In the genomic region with DNA sequence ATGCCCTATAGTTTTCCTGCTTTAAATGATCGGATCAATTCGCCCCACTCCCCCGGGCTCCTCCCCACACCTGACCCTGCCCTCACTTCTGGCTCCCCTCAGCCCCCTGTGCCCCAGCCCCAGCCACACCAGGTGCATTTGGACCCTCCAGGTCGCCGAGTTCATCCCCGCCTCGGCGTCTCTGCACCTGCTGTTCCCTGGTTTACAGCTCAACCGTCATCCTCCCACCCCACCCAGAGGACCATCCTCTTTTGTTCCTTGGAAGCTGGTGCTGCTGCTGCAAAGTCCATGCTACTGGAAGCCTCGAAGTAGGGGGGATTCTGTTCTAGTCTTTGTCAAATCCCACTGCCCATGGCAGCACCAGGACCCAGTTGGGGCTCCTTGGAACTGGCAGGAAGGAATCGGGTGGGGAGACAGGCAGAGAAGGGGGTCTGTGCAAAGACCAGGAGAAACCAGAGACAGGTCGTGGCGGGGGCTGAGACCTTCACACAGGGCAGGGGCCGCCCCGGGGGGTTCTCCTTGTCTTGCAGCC, we compare ENCODE assay signal across 1 cellular context.
TF ChIP-seq lines count a peak whose summit lies in the region.

No MANE protein-coding gene starts in this region.

TF ChIP-seq in A549, 52 proteins besides CTCF, POLR2A, EP300 and RAD21:
- TF ChIP-seq CBX8 (IDR thresholded peaks at IDR 0.05) (no peak), KDM5A (IDR thresholded peaks at IDR 0.05) (no peak)
- TF ChIP-seq, protein P1, sequence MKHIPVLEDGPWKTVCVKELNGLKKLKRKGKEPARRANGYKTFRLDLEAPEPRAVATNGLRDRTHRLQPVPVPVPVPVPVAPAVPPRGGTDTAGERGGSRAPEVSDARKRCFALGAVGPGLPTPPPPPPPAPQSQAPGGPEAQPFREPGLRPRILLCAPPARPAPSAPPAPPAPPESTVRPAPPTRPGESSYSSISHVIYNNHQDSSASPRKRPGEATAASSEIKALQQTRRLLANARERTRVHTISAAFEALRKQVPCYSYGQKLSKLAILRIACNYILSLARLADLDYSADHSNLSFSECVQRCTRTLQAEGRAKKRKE (CRISPR knock-in tag; IDR thresholded peaks at IDR 0.05; ENCODE audit: low read depth), result no peak
